Comparison of ENCODE assay signal across 8 cellular contexts in the genomic region with DNA sequence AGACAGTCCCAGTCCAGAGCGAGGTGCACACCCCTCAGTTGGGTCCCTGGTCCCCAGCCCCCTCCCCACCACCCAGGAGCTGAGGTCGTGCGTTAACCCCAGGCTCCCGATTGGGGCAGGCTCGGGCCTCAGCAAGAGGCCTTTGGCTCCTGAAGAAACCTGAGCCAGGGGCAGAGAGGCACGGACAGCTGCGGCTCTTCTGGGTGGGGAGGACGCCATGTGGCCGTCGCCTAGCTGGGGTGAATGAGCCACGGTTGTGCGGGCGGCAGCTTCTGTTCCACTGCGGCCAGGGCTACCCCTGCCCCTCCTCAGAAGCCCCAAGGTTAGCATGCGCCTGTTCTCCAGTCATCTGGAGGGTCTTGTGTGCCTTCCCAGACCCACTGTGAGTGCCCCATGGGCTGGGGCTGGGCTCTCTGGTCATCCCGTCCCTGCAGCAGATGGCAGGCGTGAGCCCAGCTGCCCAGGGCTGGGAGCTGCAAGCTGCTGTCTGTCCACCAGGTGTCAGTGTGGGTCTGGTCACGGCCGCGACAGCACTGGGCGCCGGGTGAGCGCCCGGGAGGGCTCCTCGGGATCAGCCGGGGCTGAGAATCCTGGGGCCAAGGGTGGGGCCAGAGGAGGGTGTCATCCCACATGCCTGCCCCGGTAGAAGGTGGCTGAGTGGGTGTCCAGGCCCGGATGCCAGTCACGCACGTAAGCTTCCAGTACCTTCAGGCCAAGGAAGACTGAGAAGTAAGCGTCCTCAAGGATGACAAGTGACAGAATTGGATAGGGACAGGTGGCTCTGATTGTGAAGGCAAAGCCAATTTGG. TPM values are rescaled to one million over a fixed set of nuclear protein-coding genes. Genes with fewer than 3 reads are reported as not detected.
A peak's percentile ranks its signal among the peaks of the same experiment; 100 is the strongest.
DNase-seq lines count a peak whose midpoint lies in the region; ATAC-seq and TF ChIP-seq lines count a peak whose summit lies in the region.

No MANE protein-coding gene starts in this region.

- H3K27ac ChIP-seq in uterus = no peak overlapping the region

- DNase-seq in A172 (ENCODE audit: low spot score) (peak; percentile 61), SHP77 treated with DMSO at 0.1 percent for 48 hours (lab: John Stamatoyannopoulos, UW) (peak; percentile 9), glomerular visceral epithelial cell (ENCODE audit: extremely low spot score) (peak; percentile 53), pons (ENCODE audit: low spot score) (peak; percentile 50), uterus (peak; percentile 39 to 62)
- DNase-seq in activated gamma-delta T cell treated with anti-CD3 and anti-CD28 coated beads, Interleukin-2, amount 50 U/mL, for 16 hours (ENCODE audit: low read depth) = peak; percentile 24

- H3K36me3 ChIP-seq in uterus = no peaks in the 10 kb centered on the region

- no peaks in the 10 kb centered on the region for H3K27me3 ChIP-seq in uterus

- TF ChIP-seq POLR2A in uterus (IDR thresholded peaks at IDR 0.05) = no peak

- H3K9me3 ChIP-seq in uterus = no peaks in the 10 kb centered on the region

- ATAC-seq in GM18498 (IDR thresholded peaks at IDR 0.05; ENCODE audit: unreplicated experiment) (peak; percentile 65), HG03342 (IDR thresholded peaks at IDR 0.05; ENCODE audit: unreplicated experiment) (peak; percentile 77)

- H3K4me1 ChIP-seq in uterus = no peaks in the 10 kb centered on the region

- intact Hi-C loops in uterus (cut with DNase I; ENCODE audit: low total_unique reads) = no loop called here

- TF ChIP-seq CTCF in uterus (IDR thresholded peaks at IDR 0.05) = peak; percentile 51 to 73 (median 72)

- no peak overlapping the region for H3K4me3 ChIP-seq in uterus

RNA-seq across cellular contexts. Expression of gene ATP2B3, which starts 21.9 kb away (rescaled TPM):
- total RNA-seq in A172 (2014; rRNA removed; shearing (Covaris generic)) = not detected in 2 replicates
- total RNA-seq in uterus = 1 to 10 TPM in 1 of 4 donors, under 1 TPM in 1, not detected in 2; 0.09 to 3.5 TPM

RNA-seq across cellular contexts. Expression of gene BGN, which starts 44.6 kb away (rescaled TPM):
- not detected in 2 replicates for total RNA-seq in A172 (2014; rRNA removed; shearing (Covaris generic))
- total RNA-seq in uterus = 10 to 100 TPM; 36.8 to 91.5 (median 50.0) TPM

RNA-seq across cellular contexts. Expression of gene CCNQ, which starts 59.6 kb away (rescaled TPM):
- total RNA-seq in A172 (2014; rRNA removed; shearing (Covaris generic)) = 74.2 and 87.9 TPM in 2 replicates
- 10 to 100 TPM; 14.9 to 94.5 (median 29.3) TPM for total RNA-seq in uterus

Comparison
In these comparisons a context has a peak if more than half of its experiments do, and no peak if none do; other contexts are left out.
1. DNase-seq: peak in every context shown above with its lines; median percentile 61 in A172; 53 in glomerular visceral epithelial cell; 50 in uterus; 50 in pons; 24 in activated gamma-delta T cell treated with anti-CD3 and anti-CD28 coated beads, Interleukin-2, amount 50 U/mL, for 16 hours; 9 in SHP77 treated with DMSO at 0.1 percent for 48 hours.
2. RNA of gene BGN, which starts 44.6 kb away (total RNA-seq): 36.8 to 91.5 TPM in uterus; not detected in A172; every median in the first group is over 10 times any median in the second.